In genomic region chr1:173161510-173162221, GRCh38 we compare ENCODE assay signal across 14 cellular contexts. TPM values are rescaled to one million over a fixed set of nuclear protein-coding genes. Genes with fewer than 3 reads are reported as not detected.
DNase-seq lines count a peak whose midpoint lies in the region; FAIRE-seq and TF ChIP-seq lines count a peak whose summit lies in the region.
"Had no signal": no experiment of that assay in that cellular context is flagged by ENCODE, and none has a peak within 500 bp of the region (broad histone marks: within the 10 kb centered on the region; RNA-seq: fewer than 3 reads in every experiment).

No MANE protein-coding gene starts in this region.

- no peak for FAIRE-seq in frontal cortex (lab: Jason Lieb, UNC)

- no TSS peak for BruUV-seq in mammary epithelial cell (replicated peaks; lab: Mats Ljungman, UMichigan)

- TF ChIP-seq CTCF in mammary epithelial cell (conservative IDR thresholded peaks at IDR 0.05 in 1 of 2, IDR thresholded peaks at IDR 0.05 in 1 of 2; ENCODE audit: extremely low read depth in 1 of 2, insufficient read depth in 1 of 2, low read depth in 1 of 2, low read length in 2 of 2), result no peak

- dilution Hi-C loops in mammary epithelial cell (cut with HindIII; ENCODE audit: low sequenced_read_pairs), result no loop called here

- peaks cover 17% of the 10 kb centered on the region for H3K4me1 ChIP-seq in mammary epithelial cell (ENCODE audit: insufficient read depth, low read length)

- peak overlapping the region; percentile 37 for H3K27ac ChIP-seq in mammary epithelial cell (ENCODE audit: insufficient read depth, low read depth, low read length)
- H3K27ac ChIP-seq: PC-9 had no signal

- H3K36me3 ChIP-seq in mammary epithelial cell (ENCODE audit: insufficient read depth, low read length), result no peaks in the 10 kb centered on the region

- H3K9ac ChIP-seq in mammary epithelial cell (ENCODE audit: insufficient read depth, low read length), result no peak overlapping the region

- no peaks in the 10 kb centered on the region for H3K27me3 ChIP-seq in mammary epithelial cell (ENCODE audit: insufficient read depth, low read length)

- 58% methylated on average over 3 of the region's 3 CpGs for WGBS in mammary epithelial cell (ENCODE audit: low coverage, missing lambda C conversion rate)

- H3K79me2 ChIP-seq in mammary epithelial cell (ENCODE audit: insufficient read depth, low read length), result no peaks in the 10 kb centered on the region

- H3K9me3 ChIP-seq in mammary epithelial cell (replicated peaks; ENCODE audit: insufficient read depth, low read length), result no peaks in the 10 kb centered on the region

- peak; percentile 19 for DNase-seq in GM04503 (ENCODE audit: low read depth)
- peak; percentile 85 for DNase-seq in NCI-H226
- peak; percentile 87 for DNase-seq in mammary epithelial cell
- peak; percentile 68 for DNase-seq in kidney tubule cell (ENCODE audit: low spot score)
- no peak for DNase-seq in SKM-1 treated with dmso at 0.1 percent for 144 hours (lab: John Stamatoyannopoulos, UW; ENCODE audit: unreplicated experiment)
- no peak for DNase-seq in epidermal melanocyte (ENCODE audit: insufficient read length, low spot score)
- no peak for DNase-seq in frontal cortex (ENCODE audit: low spot score in 2 of 2)
- no peak for DNase-seq in effector CD8-positive, alpha-beta T cell (lab: John Stamatoyannopoulos, UW)
- DNase-seq: activated T-cell treated with anti-CD3 and anti-CD28 coated beads, Interleukin-2, amount 50 U/mL, for 24 hours; cerebellar nuclear complex; head of caudate nucleus; Karpas-422; PC-9; stimulated activated CD4-positive, alpha-beta T cell treated with anti-CD3 and anti-CD28 coated beads, Interleukin-4, amount 100 ng/mL, for 4 hours had no signal

- intact Hi-C loops in mammary epithelial cell (cut with micrococcal nuclease), result no loop called here

- no peaks in the 10 kb centered on the region for H4K20me1 ChIP-seq in mammary epithelial cell (ENCODE audit: insufficient read depth, low read length)

- no peak overlapping the region for H2AFZ ChIP-seq in mammary epithelial cell (ENCODE audit: low read depth, low read length)
- H2AFZ ChIP-seq: PC-9 had no signal

- CTCF ChIA-PET in mammary epithelial cell (lab: Charles Lee; ENCODE audit: low non-redundant PET), result interaction anchor here (0.6 kb wide), 3 partner anchors 93 to 907 kb away, joined by 3 to 12 read pairs (median 11); no protein-coding TSS in a partner anchor

- no peak overlapping the region for H3K4me3 ChIP-seq in mammary epithelial cell (replicated peaks in 1 of 3; ENCODE audit: insufficient read depth in 1 of 3, low read depth in 2 of 3, low read length in 3 of 3)
- H3K4me3 ChIP-seq: PC-9 had no signal

- in situ Hi-C loops in mammary epithelial cell (cut with MboI; ENCODE audit: low sequenced_read_pairs in 2 of 2), result no loop called here

- peak overlapping the region; percentile 43 for H3K4me2 ChIP-seq in mammary epithelial cell (ENCODE audit: insufficient read depth, low read depth, low read length)
- H3K4me2 ChIP-seq: PC-9 had no signal

RNA-seq across cellular contexts. Expression of gene TNFSF4, which starts 45.5 kb away (rescaled TPM):
- total RNA-seq in mammary epithelial cell (under 1 TPM; 0.17 to 0.85 TPM), frontal cortex (0.41 TPM)
- 0.06 TPM for polyA plus RNA-seq in mammary epithelial cell
- not detected for polyA minus RNA-seq in mammary epithelial cell

Comparison
In these comparisons a context has a peak if more than half of its experiments do, and no peak if none do; other contexts are left out.
1. DNase-seq: peak in GM04503 (single experiment), NCI-H226 (single experiment), mammary epithelial cell (single experiment) and kidney tubule cell (single experiment); none in SKM-1 treated with dmso at 0.1 percent for 144 hours (single experiment), epidermal melanocyte (single experiment), frontal cortex (0 of 2) and effector CD8-positive, alpha-beta T cell (single experiment).